Comparison of ENCODE assay signal across 38 cellular contexts in genomic region chr10:48737866-48738265, GRCh38. TPM values are rescaled to one million over a fixed set of nuclear protein-coding genes. Genes with fewer than 3 reads are reported as not detected.
"Had no signal": no experiment of that assay in that cellular context is flagged by ENCODE, and none has a peak within 500 bp of the region (broad histone marks: within the 10 kb centered on the region; RNA-seq: fewer than 3 reads in every experiment).

No MANE protein-coding gene starts in this region.

- H2AFZ ChIP-seq: PC-9 had no signal

- H3K4me3 Mint-ChIP-seq: activated B cell treated with CpG ODN at 0.5 μM for 24 hours; activated CD8-positive, alpha-beta T cell treated with anti-CD3 and anti-CD28 coated beads for 36 hours; activated naive CD8-positive, alpha-beta T cell treated with anti-CD3 and anti-CD28 coated beads for 36 hours; activated T-cell treated with anti-CD3 and anti-CD28 coated beads, Interleukin-2, amount 50 U/mL, for 72 hours; activated T-helper 17 cell treated with anti-CD3 and anti-CD28 coated beads, Interleukin-2, amount 50 U/mL, for 72 hours had no signal

- H3K27me3 Mint-ChIP-seq: activated B cell treated with CpG ODN at 0.5 μM for 24 hours; activated naive CD8-positive, alpha-beta T cell treated with anti-CD3 and anti-CD28 coated beads for 36 hours; activated T-helper 17 cell treated with anti-CD3 and anti-CD28 coated beads, Interleukin-2, amount 50 U/mL, for 72 hours had no signal

- H3K4me2 ChIP-seq: PC-9 had no signal

- H3K9me3 Mint-ChIP-seq: activated B cell treated with CpG ODN at 0.5 μM for 24 hours; activated CD8-positive, alpha-beta T cell treated with anti-CD3 and anti-CD28 coated beads for 36 hours; activated naive CD8-positive, alpha-beta T cell treated with anti-CD3 and anti-CD28 coated beads for 36 hours; activated T-cell treated with anti-CD3 and anti-CD28 coated beads, Interleukin-2, amount 50 U/mL, for 72 hours; activated T-helper 17 cell treated with anti-CD3 and anti-CD28 coated beads, Interleukin-2, amount 50 U/mL, for 72 hours had no signal

- H3K27ac ChIP-seq: brain microvascular endothelial cell, PC-9, RWPE1, VCaP had no signal

- H3K4me3 ChIP-seq: K562, MG63, PC-9 had no signal

- H3K36me3 Mint-ChIP-seq: activated naive CD8-positive, alpha-beta T cell treated with anti-CD3 and anti-CD28 coated beads for 36 hours had no signal

- H3K36me3 ChIP-seq: brain microvascular endothelial cell, MG63 had no signal

- H3K27me3 ChIP-seq: MG63 had no signal

- H3K27ac Mint-ChIP-seq: activated B cell treated with CpG ODN at 0.5 μM for 24 hours; activated CD8-positive, alpha-beta T cell treated with anti-CD3 and anti-CD28 coated beads for 36 hours; activated naive CD8-positive, alpha-beta T cell treated with anti-CD3 and anti-CD28 coated beads for 36 hours; activated T-helper 17 cell treated with anti-CD3 and anti-CD28 coated beads, Interleukin-2, amount 50 U/mL, for 72 hours had no signal

- ATAC-seq: activated CD8-positive, alpha-beta T cell treated with anti-CD3 and anti-CD28 coated beads for 36 hours; activated T-cell treated with anti-CD3 and anti-CD28 coated beads, Interleukin-2, amount 50 U/mL, for 72 hours; activated T-helper 17 cell treated with anti-CD3 and anti-CD28 coated beads, Interleukin-2, amount 50 U/mL, for 72 hours; K562; Right ventricle myocardium inferior had no signal

- H3K4me1 Mint-ChIP-seq: activated naive CD8-positive, alpha-beta T cell treated with anti-CD3 and anti-CD28 coated beads for 36 hours; activated T-helper 17 cell treated with anti-CD3 and anti-CD28 coated beads, Interleukin-2, amount 50 U/mL, for 72 hours had no signal

- DNase-seq: activated B cell treated with CpG ODN at 0.5 μM for 24 hours; activated CD4-positive, alpha-beta T cell treated with anti-CD3 and anti-CD28 coated beads for 1 hour; activated CD4-positive, alpha-beta T cell treated with anti-CD3 and anti-CD28 coated beads for 48 hours; activated CD4-positive, alpha-beta T cell treated with anti-CD3 and anti-CD28 coated beads, Interleukin-2, amount 50 U/mL, for 4 hours; activated CD8-positive, alpha-beta T cell treated with anti-CD3 and anti-CD28 coated beads for 36 hours; activated effector memory CD4-positive, alpha-beta T cell treated with anti-CD3 and anti-CD28 coated beads, Interleukin-2, amount 50 U/mL, for 16 hours; activated naive CD4-positive, alpha-beta T cell; activated naive CD4-positive, alpha-beta T cell treated with anti-CD3 and anti-CD28 coated beads, Interleukin-2, amount 50 U/mL, for 16 hours; activated naive CD8-positive, alpha-beta T cell treated with anti-CD3 and anti-CD28 coated beads for 36 hours; activated T-cell treated with anti-CD3 and anti-CD28 coated beads, Interleukin-2, amount 50 U/mL, for 1 hour; activated T-cell treated with anti-CD3 and anti-CD28 coated beads, Interleukin-2, amount 50 U/mL, for 72 hours; amniotic stem cell; aorta; brain microvascular endothelial cell; MG63; NCI-H1048; NCI-H1105 treated with DMSO at 0.1 percent for 48 hours; NCI-H1436; NCI-H1694; NCI-H1930; NCI-H2081 treated with DMSO at 0.1 percent for 48 hours; NCI-H226; NCI-H446 treated with DMSO at 0.1 percent for 48 hours; NCI-H526; NCI-H748 treated with DMSO at 0.1 percent for 48 hours; NK-92 treated with Interleukin-12 subunit alpha and Interleukin-12 subunit beta, amount 100 ng/mL, for 24 hours; PC-9; SIG-M5; SW 1271; T-helper 1 cell; T-helper 2 cell; T-helper 9 cell had no signal

- H3K9me3 ChIP-seq: MG63 had no signal

RNA-seq across cellular contexts. Expression of gene WDFY4, which starts 53.2 kb away (rescaled TPM):
- total RNA-seq: PC-9, SK-MEL-5 had no signal
